In the genomic region with DNA sequence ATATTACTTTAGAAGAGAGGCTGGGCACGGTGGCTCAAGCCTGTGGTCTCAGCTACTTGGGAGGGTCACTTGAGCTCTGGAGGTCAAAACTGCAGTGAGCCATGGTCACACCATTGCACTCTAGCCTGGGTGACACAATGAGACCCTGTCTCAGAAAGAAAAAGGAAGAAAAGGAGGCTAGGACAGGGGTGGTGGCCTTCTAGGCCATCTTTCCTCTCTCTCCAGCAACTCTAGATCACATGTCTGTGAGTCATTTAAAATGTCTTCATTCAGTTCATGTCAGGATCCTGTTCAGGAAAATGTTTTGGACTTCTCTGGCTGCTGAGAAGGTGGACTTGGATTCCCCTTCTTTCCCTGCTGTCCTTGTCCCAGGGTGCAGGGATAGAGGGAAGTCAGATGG, we compare ENCODE assay signal across 1 cellular context.
TF ChIP-seq lines count a peak whose summit lies in the region.

No MANE protein-coding gene starts in this region.

TF ChIP-seq in GM12878, 131 proteins besides CTCF, POLR2A, EP300 and RAD21:
- TF ChIP-seq, protein P1, sequence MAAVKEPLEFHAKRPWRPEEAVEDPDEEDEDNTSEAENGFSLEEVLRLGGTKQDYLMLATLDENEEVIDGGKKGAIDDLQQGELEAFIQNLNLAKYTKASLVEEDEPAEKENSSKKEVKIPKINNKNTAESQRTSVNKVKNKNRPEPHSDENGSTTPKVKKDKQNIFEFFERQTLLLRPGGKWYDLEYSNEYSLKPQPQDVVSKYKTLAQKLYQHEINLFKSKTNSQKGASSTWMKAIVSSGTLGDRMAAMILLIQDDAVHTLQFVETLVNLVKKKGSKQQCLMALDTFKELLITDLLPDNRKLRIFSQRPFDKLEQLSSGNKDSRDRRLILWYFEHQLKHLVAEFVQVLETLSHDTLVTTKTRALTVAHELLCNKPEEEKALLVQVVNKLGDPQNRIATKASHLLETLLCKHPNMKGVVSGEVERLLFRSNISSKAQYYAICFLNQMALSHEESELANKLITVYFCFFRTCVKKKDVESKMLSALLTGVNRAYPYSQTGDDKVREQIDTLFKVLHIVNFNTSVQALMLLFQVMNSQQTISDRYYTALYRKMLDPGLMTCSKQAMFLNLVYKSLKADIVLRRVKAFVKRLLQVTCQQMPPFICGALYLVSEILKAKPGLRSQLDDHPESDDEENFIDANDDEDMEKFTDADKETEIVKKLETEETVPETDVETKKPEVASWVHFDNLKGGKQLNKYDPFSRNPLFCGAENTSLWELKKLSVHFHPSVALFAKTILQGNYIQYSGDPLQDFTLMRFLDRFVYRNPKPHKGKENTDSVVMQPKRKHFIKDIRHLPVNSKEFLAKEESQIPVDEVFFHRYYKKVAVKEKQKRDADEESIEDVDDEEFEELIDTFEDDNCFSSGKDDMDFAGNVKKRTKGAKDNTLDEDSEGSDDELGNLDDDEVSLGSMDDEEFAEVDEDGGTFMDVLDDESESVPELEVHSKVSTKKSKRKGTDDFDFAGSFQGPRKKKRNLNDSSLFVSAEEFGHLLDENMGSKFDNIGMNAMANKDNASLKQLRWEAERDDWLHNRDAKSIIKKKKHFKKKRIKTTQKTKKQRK (IDR thresholded peaks at IDR 0.05; ENCODE audit: low read depth, low read length): no peak
- TF ChIP-seq ZZZ3 (IDR thresholded peaks at IDR 0.05; ENCODE audit: control insufficient read depth, insufficient read length, low read depth): no peak
- no peak for TF ChIP-seq CREB1 (IDR thresholded peaks at IDR 0.05; ENCODE audit: low read depth)
- TF ChIP-seq, protein P2, sequence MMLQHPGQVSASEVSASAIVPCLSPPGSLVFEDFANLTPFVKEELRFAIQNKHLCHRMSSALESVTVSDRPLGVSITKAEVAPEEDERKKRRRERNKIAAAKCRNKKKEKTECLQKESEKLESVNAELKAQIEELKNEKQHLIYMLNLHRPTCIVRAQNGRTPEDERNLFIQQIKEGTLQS (IDR thresholded peaks at IDR 0.05; ENCODE audit: borderline replicate concordance, extremely low read depth, low read depth, low read length): no peak
- TF ChIP-seq NRF1 (conservative IDR thresholded peaks at IDR 0.05; ENCODE audit: low read depth, low read length): no peak
- no peak for TF ChIP-seq BRCA1 (IDR thresholded peaks at IDR 0.05; ENCODE audit: low read depth, low read length)
- no peak for TF ChIP-seq PML (IDR thresholded peaks at IDR 0.05; ENCODE audit: low read length)
- no peak for TF ChIP-seq ETV6 (conservative IDR thresholded peaks at IDR 0.05 in 1 of 2, IDR thresholded peaks at IDR 0.05 in 1 of 2; ENCODE audit: borderline replicate concordance in 1 of 2, low read depth in 1 of 2)
- no peak for TF ChIP-seq BACH1 (IDR thresholded peaks at IDR 0.05; ENCODE audit: borderline replicate concordance)
- no peak for TF ChIP-seq RB1 (IDR thresholded peaks at IDR 0.05; ENCODE audit: borderline replicate concordance)
- TF ChIP-seq, protein P3, sequence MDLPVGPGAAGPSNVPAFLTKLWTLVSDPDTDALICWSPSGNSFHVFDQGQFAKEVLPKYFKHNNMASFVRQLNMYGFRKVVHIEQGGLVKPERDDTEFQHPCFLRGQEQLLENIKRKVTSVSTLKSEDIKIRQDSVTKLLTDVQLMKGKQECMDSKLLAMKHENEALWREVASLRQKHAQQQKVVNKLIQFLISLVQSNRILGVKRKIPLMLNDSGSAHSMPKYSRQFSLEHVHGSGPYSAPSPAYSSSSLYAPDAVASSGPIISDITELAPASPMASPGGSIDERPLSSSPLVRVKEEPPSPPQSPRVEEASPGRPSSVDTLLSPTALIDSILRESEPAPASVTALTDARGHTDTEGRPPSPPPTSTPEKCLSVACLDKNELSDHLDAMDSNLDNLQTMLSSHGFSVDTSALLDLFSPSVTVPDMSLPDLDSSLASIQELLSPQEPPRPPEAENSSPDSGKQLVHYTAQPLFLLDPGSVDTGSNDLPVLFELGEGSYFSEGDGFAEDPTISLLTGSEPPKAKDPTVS (IDR thresholded peaks at IDR 0.05; ENCODE audit: low read depth, low read length): no peak
